37 cellular contexts compared by ENCODE assay signal in the genomic region with DNA sequence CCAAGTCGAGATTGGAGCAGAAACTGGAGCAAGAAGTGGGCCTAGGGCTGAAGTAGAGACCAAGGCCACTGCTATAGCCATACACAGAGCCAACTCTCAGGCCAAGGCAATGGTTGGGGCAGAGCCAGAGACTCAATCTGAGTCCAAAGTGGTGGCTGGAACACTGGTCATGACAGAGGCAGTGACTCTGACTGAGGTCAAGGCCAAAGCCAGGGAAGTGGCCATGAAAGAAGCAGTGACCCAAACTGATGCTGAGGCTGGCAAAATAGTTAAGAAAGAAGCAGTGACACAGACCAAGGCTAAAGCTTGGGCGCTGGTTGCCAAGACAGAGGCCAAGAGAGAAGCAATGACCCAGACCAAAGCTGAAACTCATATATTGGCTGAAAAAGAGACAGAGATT. TPM values are rescaled to one million over a fixed set of nuclear protein-coding genes. Genes with fewer than 3 reads are reported as not detected.
"Had no signal": no experiment of that assay in that cellular context is flagged by ENCODE, and none has a peak within 500 bp of the region (broad histone marks: within the 10 kb centered on the region; RNA-seq: fewer than 3 reads in every experiment).

No MANE protein-coding gene starts in this region.

- H3K9me3 ChIP-seq: MG63 had no signal

- H3K4me2 ChIP-seq: KMS-11 had no signal

- H3K36me3 ChIP-seq: MG63 had no signal

- DNase-seq: Karpas-422, Kasumi-1, MG63, MM.1S, MV-4-11, NCI-H1048, NCI-H1092, NCI-H1092 treated with DMSO at 0.1 percent for 48 hours, NCI-H1105, NCI-H1105 treated with DMSO at 0.1 percent for 48 hours, NCI-H1417, NCI-H1417 treated with DMSO at 0.1 percent for 48 hours, NCI-H1436, NCI-H1436 treated with DMSO at 0.1 percent for 48 hours, NCI-H146, NCI-H1694, NCI-H1694 treated with DMSO at 0.1 percent for 48 hours, NCI-H187, NCI-H187 treated with DMSO at 0.1 percent for 48 hours, NCI-H1930, NCI-H2029, NCI-H2029 treated with DMSO at 0.1 percent for 48 hours, NCI-H2081, NCI-H2081 treated with DMSO at 0.1 percent for 48 hours, NCI-H2107, NCI-H2171, NCI-H2171 treated with DMSO at 0.1 percent for 48 hours, NCI-H2227 treated with DMSO at 0.1 percent for 48 hours, NCI-H226, NCI-H345, NCI-H446, NCI-H446 treated with DMSO at 0.1 percent for 48 hours, NCI-H510A, NCI-H510A treated with DMSO at 0.1 percent for 48 hours, NCI-H524 had no signal

- H3K9ac ChIP-seq: KMS-11 had no signal

- H3K27ac ChIP-seq: KMS-11 had no signal

- H3K27me3 ChIP-seq: MG63 had no signal

- H3K4me3 ChIP-seq: MG63 had no signal

RNA-seq across cellular contexts. Expression of a gene that starts 3.5 kb away (rescaled TPM):
- total RNA-seq: MCF 10A had no signal
